In genomic region chr12:93441617-93442410, GRCh38 we compare ENCODE assay signal across 8 cellular contexts. TPM values are rescaled to one million over a fixed set of nuclear protein-coding genes. Genes with fewer than 3 reads are reported as not detected.
DNase-seq lines count a peak whose midpoint lies in the region; ATAC-seq and TF ChIP-seq lines count a peak whose summit lies in the region.

Gene UBE2N (minus strand): TSS chr12:93441947. CDS start chr12:93441884, 63 bp downstream.

- ATAC-seq in GM21381 (IDR thresholded peaks at IDR 0.05; ENCODE audit: unreplicated experiment) (peak; percentile 80), memory B cell (ENCODE audit: low read depth) (peak; percentile 83)
- peak; percentile 85 for ATAC-seq in effector memory CD8-positive, alpha-beta T cell (replicated peaks)

- peak within 1 kb of the TSS; percentile 99 for H3K27ac Mint-ChIP-seq in Caco-2 (ENCODE audit: unreplicated experiment)
- peak within 1 kb of the TSS; percentile 96 to 97 for H3K27ac Mint-ChIP-seq in effector memory CD8-positive, alpha-beta T cell
- H3K27ac Mint-ChIP-seq in memory B cell, result peak within 1 kb of the TSS; percentile 97

- CTCF ChIA-PET in Caco-2 (lab: Charles Lee), result interaction anchor here (0.5 to 1.5 kb wide), 2 partner anchors 26 to 454 kb away, joined by 3 to 4 read pairs; partner anchors contain the start of gene MRPL42

- H3K27me3 ChIP-seq in Caco-2 (replicated peaks; ENCODE audit: control insufficient read depth, insufficient read depth, low read length), result no peaks in the 10 kb centered on the region

- H3K4me3 Mint-ChIP-seq in Caco-2 (ENCODE audit: unreplicated experiment) (peak within 1 kb of the TSS; percentile 98), memory B cell (peak within 1 kb of the TSS; percentile 96)
- peak within 1 kb of the TSS; percentile 95 to 98 for H3K4me3 Mint-ChIP-seq in effector memory CD8-positive, alpha-beta T cell

- BruUV-seq in Caco-2 (replicated peaks; lab: Mats Ljungman, UMichigan), result no TSS peak

- peak within 1 kb of the TSS; percentile 93 for H3K4me3 ChIP-seq in Caco-2 (ENCODE audit: low read depth, low read length)

- TF ChIP-seq CTCF in Caco-2 (IDR thresholded peaks at IDR 0.05; ENCODE audit: insufficient read depth in 1 of 2, low read depth in 1 of 2, low read length in 1 of 2, severe bottlenecking in 1 of 2, unreplicated experiment in 1 of 2), result no peak

- H3K9me3 Mint-ChIP-seq in Caco-2 (ENCODE audit: unreplicated experiment) (no peaks in the 10 kb centered on the region), memory B cell (no peaks in the 10 kb centered on the region)
- H3K9me3 Mint-ChIP-seq in effector memory CD8-positive, alpha-beta T cell, result no peaks in the 10 kb centered on the region

- H3K27me3 Mint-ChIP-seq in Caco-2 (ENCODE audit: insufficient read depth, unreplicated experiment) (no peaks in the 10 kb centered on the region), memory B cell (no peaks in the 10 kb centered on the region)
- no peaks in the 10 kb centered on the region for H3K27me3 Mint-ChIP-seq in effector memory CD8-positive, alpha-beta T cell

- peaks cover 17% of the 10 kb centered on the region for H3K4me1 ChIP-seq in Caco-2

- DNase-seq in Caco-2 (peak; percentile 96 to 98), HUDEP-2 (lab: John Stamatoyannopoulos, UW; ENCODE audit: unreplicated experiment in 76 of 76) (peak in 75 of 76 experiments; percentile 33 to 96 (median 91)), NOMO-1 treated with dmso at 0.1 percent for 144 hours (lab: John Stamatoyannopoulos, UW; ENCODE audit: unreplicated experiment) (peak; percentile 93), memory B cell (ENCODE audit: low spot score in 2 of 2) (peak; percentile 96 to 97)
- DNase-seq in activated CD8-positive, alpha-beta memory T cell treated with anti-CD3 and anti-CD28 coated beads for 48 hours (ENCODE audit: low read depth in 2 of 3, low spot score in 2 of 3), result peak; percentile 86 to 96 (median 88)
- DNase-seq in effector memory CD8-positive, alpha-beta T cell, result peak; percentile 97
- DNase-seq in stimulated activated CD8-positive, alpha-beta memory T cell treated with anti-CD3 and anti-CD28 coated beads, Interleukin-12 subunit alpha, Interleukin-12 subunit beta, amount 100 ng/mL, for 1 hour (ENCODE audit: low read depth), result peak; percentile 90

- intact Hi-C loops in Caco-2 (cut with micrococcal nuclease; ENCODE audit: unreplicated experiment), result loop anchor here (1.0 kb wide), 1 partner anchor 25 kb away; the partner anchor contains the start of gene MRPL42

- no peaks in the 10 kb centered on the region for H3K36me3 ChIP-seq in Caco-2 (ENCODE audit: control insufficient read depth, insufficient read depth, low read length)

- peaks cover 44% of the 10 kb centered on the region for H3K4me1 Mint-ChIP-seq in Caco-2 (ENCODE audit: low read depth, unreplicated experiment)
- H3K4me1 Mint-ChIP-seq in effector memory CD8-positive, alpha-beta T cell (ENCODE audit: low read depth in 2 of 2), result peaks cover 40 to 46% of the 10 kb centered on the region in 2 donors
- H3K4me1 Mint-ChIP-seq in memory B cell, result peaks cover 38% of the 10 kb centered on the region

- POLR2A ChIA-PET in Caco-2 (lab: Charles Lee), result interaction anchor here (0.6 to 1.4 kb wide), 4 partner anchors 11 to 674 kb away, joined by 3 to 4 read pairs (median 3); no protein-coding TSS in a partner anchor

- no peaks in the 10 kb centered on the region for H3K9me3 ChIP-seq in Caco-2

- H3K36me3 Mint-ChIP-seq in Caco-2 (ENCODE audit: insufficient read depth, unreplicated experiment), result peaks cover 11% of the 10 kb centered on the region
- peaks cover 16% of the 10 kb centered on the region for H3K36me3 Mint-ChIP-seq in effector memory CD8-positive, alpha-beta T cell (ENCODE audit: insufficient read depth)
- H3K36me3 Mint-ChIP-seq in memory B cell, result no peaks in the 10 kb centered on the region

RNA-seq across cellular contexts. Expression of gene UBE2N, which starts in this region (rescaled TPM):
- total RNA-seq in Caco-2 (2022), result 146 and 153 TPM in 2 replicates

Comparison
In these comparisons a context has a peak if more than half of its experiments do, and no peak if none do; other contexts are left out.
1. Peak in every context shown above with its lines: DNase-seq, ATAC-seq and H3K4me3 ChIP-seq.